In genomic region chr15:63243776-63244175, GRCh38 we compare ENCODE assay signal across 13 cellular contexts. TPM values are rescaled to one million over a fixed set of nuclear protein-coding genes. Genes with fewer than 3 reads are reported as not detected.
DNase-seq lines count a peak whose midpoint lies in the region; ATAC-seq, FAIRE-seq and TF ChIP-seq lines count a peak whose summit lies in the region.
"Had no signal": no experiment of that assay in that cellular context is flagged by ENCODE, and none has a peak within 500 bp of the region (broad histone marks: within the 10 kb centered on the region; RNA-seq: fewer than 3 reads in every experiment).

No MANE protein-coding gene starts in this region.

- peak overlapping the region; percentile 67 for H3K27ac ChIP-seq in CD4-positive, CD25-positive, alpha-beta regulatory T cell (ENCODE audit: insufficient read depth, low read length, poor library complexity, severe bottlenecking)
- H3K27ac ChIP-seq in caudate nucleus (ENCODE audit: low read depth, low read length) (peak overlapping the region; percentile 2), neuronal stem cell (replicated peaks; ENCODE audit: low read length) (peak overlapping the region; percentile 80), PC-9 (no peak overlapping the region)

- H3K4me2 ChIP-seq in neuronal stem cell (ENCODE audit: insufficient read depth, low read length, poor library complexity, severe bottlenecking) (no peak overlapping the region), PC-9 (no peak overlapping the region)

- H3K27me3 Mint-ChIP-seq in CD4-positive, CD25-positive, alpha-beta regulatory T cell, result no peaks in the 10 kb centered on the region

- peak; percentile 15 for FAIRE-seq in GM18507 (lab: Jason Lieb, UNC)

- H3K23ac ChIP-seq in neuronal stem cell (ENCODE audit: low read depth, low read length, poor library complexity), result no peak overlapping the region

- no peak overlapping the region for H3K18ac ChIP-seq in neuronal stem cell (ENCODE audit: low read length)

- H3K4me1 Mint-ChIP-seq in CD4-positive, CD25-positive, alpha-beta regulatory T cell, result peaks cover 48 to 83% (median 69%) of the 10 kb centered on the region in 4 donors

- no peak overlapping the region for H2AFZ ChIP-seq in neuronal stem cell (ENCODE audit: low read length)
- no peak overlapping the region for H2AFZ ChIP-seq in PC-9

- H3K9me3 Mint-ChIP-seq in CD4-positive, CD25-positive, alpha-beta regulatory T cell, result no peaks in the 10 kb centered on the region

- H2BK15ac ChIP-seq in neuronal stem cell (ENCODE audit: low read length), result no peak overlapping the region

- H2BK120ac ChIP-seq in neuronal stem cell (ENCODE audit: low read depth, low read length), result no peak overlapping the region

- no peak overlapping the region for H2AK5ac ChIP-seq in neuronal stem cell (ENCODE audit: low read depth, low read length)

- ATAC-seq in CD4-positive, CD25-positive, alpha-beta regulatory T cell (ENCODE audit: low read depth in 2 of 2), result no peak
- ATAC-seq in HG02623 (IDR thresholded peaks at IDR 0.05; ENCODE audit: unreplicated experiment), result no peak

- peak overlapping the region; percentile 59 to 90 (median 87) for H3K27ac Mint-ChIP-seq in CD4-positive, CD25-positive, alpha-beta regulatory T cell

- H3K79me2 ChIP-seq in PC-9 (ENCODE audit: low read depth), result no peaks in the 10 kb centered on the region

- no peaks in the 10 kb centered on the region for H3K9me2 ChIP-seq in PC-9 (ENCODE audit: insufficient read depth)

- no peak for TF ChIP-seq CTCF in PC-9 (conservative IDR thresholded peaks at IDR 0.05)

- no peak overlapping the region for H4K8ac ChIP-seq in neuronal stem cell (ENCODE audit: low read depth, low read length)

- CTCF ChIA-PET in PC-9 (lab: Charles Lee), result no interaction called here

- WGBS in neuronal stem cell (ENCODE audit: extremely low coverage in 2 of 2, insufficient read length in 2 of 2, insufficient replicate concordance in 1 of 2), 2 donors, result no CpG with 5 or more reads among the region's 1 CpG

- no peak overlapping the region for H3K14ac ChIP-seq in neuronal stem cell (ENCODE audit: low read length)

- peaks cover 23% of the 10 kb centered on the region for H3F3A ChIP-seq in PC-9 (ENCODE audit: insufficient read depth, low read depth)

- POLR2A ChIA-PET in PC-9 (lab: Charles Lee; ENCODE audit: unreplicated experiment), result interaction anchor here (0.5 kb wide), 1 partner anchor 335 kb away, joined by 10 read pairs; no protein-coding TSS in a partner anchor

- H3K36me3 Mint-ChIP-seq in CD4-positive, CD25-positive, alpha-beta regulatory T cell, result peaks cover 47% of the 10 kb centered on the region

- no peaks in the 10 kb centered on the region for H3K9me3 ChIP-seq in CD4-positive, CD25-positive, alpha-beta regulatory T cell (ENCODE audit: control insufficient read depth in 2 of 2, low read length in 2 of 2)
- H3K9me3 ChIP-seq in neuronal stem cell (replicated peaks in 1 of 2; ENCODE audit: control insufficient read depth in 2 of 2, insufficient read depth in 1 of 2, low read depth in 1 of 2, low read length in 2 of 2) (peaks cover 5 to 38% of the 10 kb centered on the region in 2 donors), PC-9 (ENCODE audit: insufficient read depth, low read depth) (no peaks in the 10 kb centered on the region; the same call in 1 of the 2 replicates)

- H3K36me3 ChIP-seq in CD4-positive, CD25-positive, alpha-beta regulatory T cell (ENCODE audit: control insufficient read depth, insufficient read depth, low read length), result peaks cover 41% of the 10 kb centered on the region
- peaks cover 4 to 34% of the 10 kb centered on the region in 2 donors for H3K36me3 ChIP-seq in neuronal stem cell (replicated peaks in 1 of 2; ENCODE audit: control insufficient read depth in 2 of 2, insufficient read depth in 2 of 2, low read length in 2 of 2)
- H3K36me3 ChIP-seq in PC-9 (ENCODE audit: low read depth), result no peaks in the 10 kb centered on the region

- peaks cover 2% of the 10 kb centered on the region for H3K79me1 ChIP-seq in neuronal stem cell (ENCODE audit: low read depth, low read length)

- H3K27me3 ChIP-seq in CD4-positive, CD25-positive, alpha-beta regulatory T cell (ENCODE audit: control insufficient read depth, insufficient read depth, low read length), result no peaks in the 10 kb centered on the region
- no peaks in the 10 kb centered on the region for H3K27me3 ChIP-seq in neuronal stem cell (ENCODE audit: control insufficient read depth in 3 of 3, insufficient read depth in 3 of 3, low read depth in 1 of 3, low read length in 3 of 3)
- H3K27me3 ChIP-seq in PC-9 (ENCODE audit: insufficient read depth, low read depth), result no peaks in the 10 kb centered on the region

- BruUV-seq in PC-9 (replicated peaks; lab: Mats Ljungman, UMichigan), result no TSS peak

- no peak overlapping the region for H2BK12ac ChIP-seq in neuronal stem cell (ENCODE audit: low read length)

- DNase-seq in CD4-positive, CD25-positive, alpha-beta regulatory T cell, result no peak
- DNase-seq in GM18507 (ENCODE audit: extremely low spot score, insufficient read length, low read depth) (no peak), caudate nucleus (lab: John Stamatoyannopoulos, UW) (no peak), neuronal stem cell (ENCODE audit: low spot score) (no peak), PC-9 (no peak), anterior cingulate cortex (lab: John Stamatoyannopoulos, UW) (no peak)
- no peak for DNase-seq in stimulated activated CD4-positive, alpha-beta T cell treated with anti-CD3 and anti-CD28 coated beads, Interleukin-2, amount 100 ng/mL, for 24 hours
- DNase-seq: activated CD4-positive, alpha-beta T cell treated with anti-CD3 and anti-CD28 coated beads, Interleukin-2, amount 50 U/mL, for 48 hours; NCI-H1930; SIG-M5; stimulated activated CD8-positive, alpha-beta memory T cell treated with anti-CD3 and anti-CD28 coated beads, Interleukin-4, amount 100 ng/mL, for 48 hours had no signal

- H4K91ac ChIP-seq in neuronal stem cell (ENCODE audit: low read depth, low read length, poor library complexity), result no peak overlapping the region

- no peak overlapping the region for H3K4ac ChIP-seq in neuronal stem cell (ENCODE audit: low read length)

- H4K20me1 ChIP-seq in PC-9 (ENCODE audit: insufficient read depth), result no peaks in the 10 kb centered on the region

- peak overlapping the region in 1 of 4 donors; percentile 4 for H3K4me3 Mint-ChIP-seq in CD4-positive, CD25-positive, alpha-beta regulatory T cell

- intact Hi-C loops in PC-9 (cut with micrococcal nuclease; ENCODE audit: unreplicated experiment), result no loop called here

- H3K9ac ChIP-seq in neuronal stem cell (ENCODE audit: low read depth, low read length, poor library complexity), result no peak overlapping the region

- peaks cover 17% of the 10 kb centered on the region for H3K4me1 ChIP-seq in CD4-positive, CD25-positive, alpha-beta regulatory T cell (ENCODE audit: control insufficient read depth, insufficient read depth, low read length, poor library complexity, severe bottlenecking)
- H3K4me1 ChIP-seq in neuronal stem cell (ENCODE audit: control insufficient read depth in 2 of 2, insufficient read depth in 1 of 2, low read depth in 1 of 2, low read length in 2 of 2), result peaks cover 4 to 7% of the 10 kb centered on the region in 2 donors
- H3K4me1 ChIP-seq in PC-9 (replicated peaks; ENCODE audit: insufficient read depth), result peaks cover 22% of the 10 kb centered on the region

- no peak overlapping the region for H2BK5ac ChIP-seq in neuronal stem cell (ENCODE audit: low read length)

- no peak overlapping the region for H3K4me3 ChIP-seq in CD4-positive, CD25-positive, alpha-beta regulatory T cell (ENCODE audit: low read depth, low read length)
- no peak overlapping the region for H3K4me3 ChIP-seq in neuronal stem cell (ENCODE audit: low read length in 2 of 2)
- no peak overlapping the region for H3K4me3 ChIP-seq in PC-9
- H3K4me3 ChIP-seq: skin epidermis had no signal

RNA-seq across cellular contexts. Expression of gene APH1B, which starts 33.6 kb away (rescaled TPM):
- 19.0 TPM for total RNA-seq in CD4-positive, CD25-positive, alpha-beta regulatory T cell
- polyA plus RNA-seq in CD4-positive, CD25-positive, alpha-beta regulatory T cell, result 10 to 100 TPM in 2 of 4 donors, 1 to 10 TPM in 2; 9.1 to 16.2 (median 11.6) TPM
- polyA plus RNA-seq in neuronal stem cell (2013, experiment 1 of 2), result 3.6 TPM
- polyA plus RNA-seq in neuronal stem cell (2013, experiment 2 of 2), result 3.9 TPM
- total RNA-seq in PC-9 (2021), result 4.9 and 5.8 TPM in 2 replicates

RNA-seq across cellular contexts. Expression of gene RAB8B, which starts 54.4 kb away (rescaled TPM):
- 114 TPM for total RNA-seq in CD4-positive, CD25-positive, alpha-beta regulatory T cell
- 10 to 100 TPM; 67.4 to 82.4 (median 74.4) TPM for polyA plus RNA-seq in CD4-positive, CD25-positive, alpha-beta regulatory T cell
- 94.7 TPM for polyA plus RNA-seq in neuronal stem cell (2013, experiment 1 of 2)
- polyA plus RNA-seq in neuronal stem cell (2013, experiment 2 of 2), result 90.1 TPM
- total RNA-seq in PC-9 (2021), result 19.3 and 20.9 TPM in 2 replicates
